In the genomic region with DNA sequence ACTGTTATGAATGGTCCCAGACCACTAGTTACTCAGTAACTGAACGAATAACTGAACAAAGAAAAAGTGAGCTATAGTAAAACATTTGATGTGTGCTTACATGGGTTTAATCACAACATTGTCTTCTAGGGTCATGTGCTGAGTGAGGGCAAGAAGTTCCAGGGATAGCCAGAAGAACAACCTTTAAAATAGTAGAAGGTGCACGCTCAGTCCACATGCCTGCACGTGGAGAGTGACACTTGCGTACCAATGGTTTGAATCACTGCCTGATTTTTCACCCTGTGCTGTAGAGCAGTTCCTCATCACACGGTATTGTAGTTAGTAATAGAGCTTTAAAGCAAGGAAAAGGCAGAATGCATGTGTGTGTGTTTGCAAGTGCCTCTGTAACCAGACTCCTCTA, we compare ENCODE assay signal across 19 cellular contexts.
DNase-seq lines count a peak whose midpoint lies in the region; ATAC-seq, FAIRE-seq and TF ChIP-seq lines count a peak whose summit lies in the region.
"Had no signal": no experiment of that assay in that cellular context is flagged by ENCODE, and none has a peak within 500 bp of the region (broad histone marks: within the 10 kb centered on the region; RNA-seq: fewer than 3 reads in every experiment).

No MANE protein-coding gene starts in this region.

- H3K4me3 Mint-ChIP-seq in activated naive CD8-positive, alpha-beta T cell treated with anti-CD3 and anti-CD28 coated beads, Interleukin-2, amount 50 U/mL, for 24 hours, result no peak overlapping the region
- H3K4me3 Mint-ChIP-seq: CD4-positive, CD25-positive, alpha-beta regulatory T cell; CD8-positive, alpha-beta memory T cell; GM23338 had no signal

- in situ Hi-C loops in Caki2 (cut with HindIII; ENCODE audit: low pct_unique_long_range_greater_than_20kb, low sequenced_read_pairs) (no loop called here), GM12878 (cut with MboI) (no loop called here)

- H3K4me1 ChIP-seq in GM12878 (ENCODE audit: control insufficient read depth, insufficient read depth, low read length), result no peaks in the 10 kb centered on the region
- H3K4me1 ChIP-seq: BE2C had no signal

- intact Hi-C loops in GM12878 (cut with micrococcal nuclease; ENCODE audit: unreplicated experiment), result no loop called here

- POLR2A ChIA-PET in GM12878 (lab: Charles Lee), result interaction anchor here (1.0 to 1.6 kb wide), 6 partner anchors 18 to 51 kb away, joined by 3 to 5 read pairs (median 4); no protein-coding TSS in a partner anchor

- H2AFZ ChIP-seq in GM12878 (ENCODE audit: control insufficient read depth, low read depth, low read length), result no peak overlapping the region
- H2AFZ ChIP-seq: GM23338 had no signal

- H3K27ac ChIP-seq in GM12878 (ENCODE audit: control insufficient read depth, insufficient read depth), result no peak overlapping the region

- H3K27ac Mint-ChIP-seq in activated naive CD8-positive, alpha-beta T cell treated with anti-CD3 and anti-CD28 coated beads, Interleukin-2, amount 50 U/mL, for 24 hours, result no peak overlapping the region
- H3K27ac Mint-ChIP-seq: CD4-positive, CD25-positive, alpha-beta regulatory T cell; CD8-positive, alpha-beta memory T cell; GM23338 had no signal

- 17% methylated on average over 5 of the region's 5 CpGs for WGBS in GM12878 (ENCODE audit: insufficient coverage, insufficient replicate concordance, low lambda C conversion rate, missing lambda C conversion rate)

- no peak for TF ChIP-seq CTCF in GM12878 (IDR thresholded peaks at IDR 0.05 in 2 of 3, conservative IDR thresholded peaks at IDR 0.05 in 1 of 3; ENCODE audit: control insufficient read depth in 2 of 3, extremely low read depth in 1 of 3, insufficient read depth in 1 of 3, low read depth in 3 of 3, low read length in 3 of 3)

- BruUV-seq in GM12878 (replicated peaks; lab: Mats Ljungman, UMichigan), result no TSS peak

- no peak for TF ChIP-seq RAD21 in GM12878 (IDR thresholded peaks at IDR 0.05; ENCODE audit: insufficient read depth, low read depth, low read length)

- no peaks in the 10 kb centered on the region for H3K9me3 Mint-ChIP-seq in activated naive CD8-positive, alpha-beta T cell treated with anti-CD3 and anti-CD28 coated beads, Interleukin-2, amount 50 U/mL, for 24 hours
- H3K9me3 Mint-ChIP-seq: GM23338 had no signal

- FAIRE-seq in GM12878 (lab: Jason Lieb, UNC), result no peak
- FAIRE-seq: A204.1, D721Med, H54 had no signal

- H3K36me3 Mint-ChIP-seq in activated naive CD8-positive, alpha-beta T cell treated with anti-CD3 and anti-CD28 coated beads, Interleukin-2, amount 50 U/mL, for 24 hours (ENCODE audit: low read depth), result no peaks in the 10 kb centered on the region
- H3K36me3 Mint-ChIP-seq: CD4-positive, CD25-positive, alpha-beta regulatory T cell; CD8-positive, alpha-beta memory T cell had no signal

- no peaks in the 10 kb centered on the region; a peak in 1 of 4 replicates for H3K27me3 ChIP-seq in GM12878 (replicated peaks in 1 of 2; ENCODE audit: control insufficient read depth in 2 of 2, insufficient read depth in 2 of 2, low read length in 1 of 2)
- H3K27me3 ChIP-seq: BE2C had no signal

- H3K79me2 ChIP-seq in GM12878 (ENCODE audit: control insufficient read depth, insufficient read depth, low read length), result no peaks in the 10 kb centered on the region

- RAD21 ChIA-PET in GM12878 (lab: Charles Lee; ENCODE audit: unreplicated experiment), result interaction anchor here (0.9 to 4.5 kb wide), 14 partner anchors 10 to 216 kb away, joined by 3 to 29 read pairs (median 4); no protein-coding TSS in a partner anchor

- ATAC-seq in GM12878, result no peak
- no peak for ATAC-seq in activated naive CD8-positive, alpha-beta T cell treated with anti-CD3 and anti-CD28 coated beads, Interleukin-2, amount 50 U/mL, for 24 hours
- no peak for ATAC-seq in HG02798 (IDR thresholded peaks at IDR 0.05; ENCODE audit: poor library complexity, unreplicated experiment)
- no peak for ATAC-seq in HG03571 (IDR thresholded peaks at IDR 0.05; ENCODE audit: unreplicated experiment)
- ATAC-seq: GM23338 had no signal

- no peak overlapping the region for H3K4me3 ChIP-seq in GM12878
- H3K4me3 ChIP-seq: GM23338 had no signal

- no peak for TF ChIP-seq EP300 in GM12878 (IDR thresholded peaks at IDR 0.05; ENCODE audit: borderline replicate concordance in 1 of 2, control insufficient read depth in 1 of 2, low read depth in 2 of 2, low read length in 2 of 2)

- H3K27me3 Mint-ChIP-seq in activated naive CD8-positive, alpha-beta T cell treated with anti-CD3 and anti-CD28 coated beads, Interleukin-2, amount 50 U/mL, for 24 hours, result peaks cover 2% of the 10 kb centered on the region
- H3K27me3 Mint-ChIP-seq: CD4-positive, CD25-positive, alpha-beta regulatory T cell had no signal

- H4K20me1 ChIP-seq in GM12878 (ENCODE audit: control insufficient read depth, insufficient read depth), result no peaks in the 10 kb centered on the region

- H3K9me3 ChIP-seq in GM12878 (replicated peaks; ENCODE audit: control insufficient read depth, insufficient read depth, low read length), result no peaks in the 10 kb centered on the region
- H3K9me3 ChIP-seq: BE2C had no signal

- CTCF ChIA-PET in GM12878 (lab: Yijun Ruan, JAX), result interaction anchor here (0.6 to 3.6 kb wide), 15 partner anchors 27 to 605 kb away, joined by 3 to 18 read pairs (median 3); no protein-coding TSS in a partner anchor

- H3K9ac ChIP-seq in GM12878 (ENCODE audit: control insufficient read depth, insufficient read depth, low read length), result no peak overlapping the region

- H3K4me1 Mint-ChIP-seq in activated naive CD8-positive, alpha-beta T cell treated with anti-CD3 and anti-CD28 coated beads, Interleukin-2, amount 50 U/mL, for 24 hours, result no peaks in the 10 kb centered on the region
- H3K4me1 Mint-ChIP-seq: CD4-positive, CD25-positive, alpha-beta regulatory T cell; CD8-positive, alpha-beta memory T cell had no signal

- TF ChIP-seq POLR2A in GM12878 (IDR thresholded peaks at IDR 0.05; ENCODE audit: low read depth, low read length), result no peak

- DNase-seq in Caki2 (ENCODE audit: low read depth) (peak; percentile 26), EH (ENCODE audit: low read depth) (peak; percentile 22), GM12878 (ENCODE audit: low read depth, low spot score) (no peak), glomerular visceral epithelial cell (ENCODE audit: extremely low spot score) (peak; percentile 4)
- no peak for DNase-seq in activated naive CD8-positive, alpha-beta T cell treated with anti-CD3 and anti-CD28 coated beads, Interleukin-2, amount 50 U/mL, for 24 hours
- DNase-seq: ACHN; BE2C; C1 segment of cervical spinal cord; CD4-positive, CD25-positive, alpha-beta regulatory T cell; CD8-positive, alpha-beta memory T cell; COR-L47; GDM1; HCEC 1CT had no signal

- SMC1A ChIA-PET in GM12878 (lab: Charles Lee; ENCODE audit: uncharacterized antibody, unreplicated experiment), result interaction anchor here (0.7 to 3.2 kb wide), 29 partner anchors 9 to 251 kb away, joined by 3 to 18 read pairs (median 4); no protein-coding TSS in a partner anchor

- H3K36me3 ChIP-seq in GM12878 (ENCODE audit: control insufficient read depth in 2 of 2, insufficient read depth in 2 of 2, low read length in 1 of 2), result no peaks in the 10 kb centered on the region
- H3K36me3 ChIP-seq: BE2C had no signal

- no peak overlapping the region for H3K4me2 ChIP-seq in GM12878 (ENCODE audit: control insufficient read depth, insufficient read depth)
- H3K4me2 ChIP-seq: GM23338 had no signal

TF ChIP-seq in GM12878, 131 proteins besides CTCF, POLR2A, EP300 and RAD21 (continues in another document):
- TF ChIP-seq, protein P1, sequence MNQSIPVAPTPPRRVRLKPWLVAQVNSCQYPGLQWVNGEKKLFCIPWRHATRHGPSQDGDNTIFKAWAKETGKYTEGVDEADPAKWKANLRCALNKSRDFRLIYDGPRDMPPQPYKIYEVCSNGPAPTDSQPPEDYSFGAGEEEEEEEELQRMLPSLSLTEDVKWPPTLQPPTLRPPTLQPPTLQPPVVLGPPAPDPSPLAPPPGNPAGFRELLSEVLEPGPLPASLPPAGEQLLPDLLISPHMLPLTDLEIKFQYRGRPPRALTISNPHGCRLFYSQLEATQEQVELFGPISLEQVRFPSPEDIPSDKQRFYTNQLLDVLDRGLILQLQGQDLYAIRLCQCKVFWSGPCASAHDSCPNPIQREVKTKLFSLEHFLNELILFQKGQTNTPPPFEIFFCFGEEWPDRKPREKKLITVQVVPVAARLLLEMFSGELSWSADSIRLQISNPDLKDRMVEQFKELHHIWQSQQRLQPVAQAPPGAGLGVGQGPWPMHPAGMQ (IDR thresholded peaks at IDR 0.05; ENCODE audit: borderline replicate concordance), result no peak
- TF ChIP-seq EED (IDR thresholded peaks at IDR 0.05; ENCODE audit: low read depth) (no peak), GABPA (IDR thresholded peaks at IDR 0.05; ENCODE audit: low read depth) (no peak)
- TF ChIP-seq, protein P2, sequence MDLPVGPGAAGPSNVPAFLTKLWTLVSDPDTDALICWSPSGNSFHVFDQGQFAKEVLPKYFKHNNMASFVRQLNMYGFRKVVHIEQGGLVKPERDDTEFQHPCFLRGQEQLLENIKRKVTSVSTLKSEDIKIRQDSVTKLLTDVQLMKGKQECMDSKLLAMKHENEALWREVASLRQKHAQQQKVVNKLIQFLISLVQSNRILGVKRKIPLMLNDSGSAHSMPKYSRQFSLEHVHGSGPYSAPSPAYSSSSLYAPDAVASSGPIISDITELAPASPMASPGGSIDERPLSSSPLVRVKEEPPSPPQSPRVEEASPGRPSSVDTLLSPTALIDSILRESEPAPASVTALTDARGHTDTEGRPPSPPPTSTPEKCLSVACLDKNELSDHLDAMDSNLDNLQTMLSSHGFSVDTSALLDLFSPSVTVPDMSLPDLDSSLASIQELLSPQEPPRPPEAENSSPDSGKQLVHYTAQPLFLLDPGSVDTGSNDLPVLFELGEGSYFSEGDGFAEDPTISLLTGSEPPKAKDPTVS (IDR thresholded peaks at IDR 0.05; ENCODE audit: low read depth, low read length), result no peak

Comparison
In these comparisons a context has a peak if more than half of its experiments do, and no peak if none do; other contexts are left out.
1. DNase-seq: peak in Caki2 (single experiment), EH (single experiment) and glomerular visceral epithelial cell (single experiment); none in GM12878 (single experiment) and activated naive CD8-positive, alpha-beta T cell treated with anti-CD3 and anti-CD28 coated beads, Interleukin-2, amount 50 U/mL, for 24 hours (single experiment).